7 cellular contexts compared by ENCODE assay signal in the genomic region with DNA sequence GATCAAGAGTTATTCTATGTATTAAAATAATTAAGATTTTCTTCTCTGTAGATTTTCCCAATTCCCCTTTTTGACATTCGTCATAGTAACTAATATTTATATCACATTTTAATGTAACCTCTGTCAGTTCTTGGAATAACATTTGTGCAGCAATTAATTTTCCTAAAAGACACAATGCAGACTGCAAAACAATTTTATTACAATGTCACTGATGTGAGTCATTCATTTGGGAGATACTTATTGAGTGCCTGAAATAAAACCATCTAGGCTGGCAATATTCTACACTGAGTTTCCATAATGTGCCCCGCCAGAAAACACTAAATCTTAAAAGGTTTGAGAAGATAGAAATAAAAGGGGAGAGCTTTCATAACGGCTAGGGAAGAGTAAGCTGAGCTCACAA.
"Had no signal": no experiment of that assay in that cellular context is flagged by ENCODE, and none has a peak within 500 bp of the region (broad histone marks: within the 10 kb centered on the region; RNA-seq: fewer than 3 reads in every experiment).

No MANE protein-coding gene starts in this region.

- H3K4me3 ChIP-seq: GM23338, K562 had no signal

- H2AFZ ChIP-seq: GM23338 had no signal

- ATAC-seq: GM23338, K562 had no signal

- H3K4me2 ChIP-seq: GM23338 had no signal

- DNase-seq: H9, HCEC 1CT, HFFc6, IMR-90, KG1 had no signal
